In the genomic region with DNA sequence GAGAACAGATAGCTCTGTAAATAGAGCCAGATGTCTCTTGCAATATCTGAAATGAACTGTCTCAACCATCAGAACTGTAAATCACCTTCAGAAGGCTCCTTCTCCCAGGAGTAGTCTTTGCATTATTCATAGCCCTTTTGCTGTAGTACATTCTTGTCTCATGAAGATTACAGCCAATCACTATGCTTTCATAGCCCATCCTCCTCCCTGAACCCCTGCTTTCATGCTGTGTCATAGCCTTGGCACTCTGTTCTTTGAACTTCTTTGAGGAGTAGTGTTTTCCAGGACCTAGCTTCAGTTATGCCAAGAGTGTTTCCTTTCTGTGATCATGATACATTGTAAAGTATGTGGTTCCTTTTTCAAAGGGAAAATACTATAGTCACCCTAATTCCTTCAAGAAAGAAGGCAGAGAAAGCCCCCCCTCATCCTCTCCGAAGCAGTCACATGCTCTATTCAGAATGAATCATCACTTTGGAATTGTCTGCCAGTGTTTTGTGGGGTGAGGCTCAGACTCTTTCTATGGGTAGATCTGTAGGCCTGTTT, we compare ENCODE assay signal across 11 cellular contexts.
DNase-seq lines count a peak whose midpoint lies in the region; ATAC-seq and TF ChIP-seq lines count a peak whose summit lies in the region.
"Had no signal": no experiment of that assay in that cellular context is flagged by ENCODE, and none has a peak within 500 bp of the region (broad histone marks: within the 10 kb centered on the region; RNA-seq: fewer than 3 reads in every experiment).

No MANE protein-coding gene starts in this region.

- TF ChIP-seq CTCF in foreskin keratinocyte (conservative IDR thresholded peaks at IDR 0.05) = no peak

- intact Hi-C loops in left colon (cut with DNase I, micrococcal nuclease) = no loop called here

- no peaks in the 10 kb centered on the region for H3K27me3 Mint-ChIP-seq in activated T-helper 17 cell treated with anti-CD3 and anti-CD28 coated beads, Interleukin-2, amount 50 U/mL, for 72 hours
- H3K27me3 Mint-ChIP-seq: activated naive CD8-positive, alpha-beta T cell treated with anti-CD3 and anti-CD28 coated beads for 36 hours; stimulated activated naive CD8-positive, alpha-beta T cell treated with anti-CD3 and anti-CD28 coated beads, Interleukin-15, Interleukin-2, amounts not matched to agents 100 ng/mL and 50 ng/mL, for 24 hours had no signal

- H3K4me1 ChIP-seq in foreskin keratinocyte = peaks cover 31% of the 10 kb centered on the region

- DNase-seq in H4 (ENCODE audit: low spot score) = peak; percentile 45
- DNase-seq in foreskin keratinocyte = peak; percentile 97 to 99
- peak; percentile 98 for DNase-seq in skeletal muscle cell (ENCODE audit: low read depth)
- DNase-seq in central memory CD4-positive, alpha-beta T cell = no peak
- DNase-seq in left colon = no peak
- DNase-seq in putamen (ENCODE audit: low spot score) = no peak
- DNase-seq: activated naive CD8-positive, alpha-beta T cell treated with anti-CD3 and anti-CD28 coated beads for 36 hours had no signal

- no peak overlapping the region for H3K4me3 Mint-ChIP-seq in activated T-helper 17 cell treated with anti-CD3 and anti-CD28 coated beads, Interleukin-2, amount 50 U/mL, for 72 hours
- H3K4me3 Mint-ChIP-seq: activated naive CD8-positive, alpha-beta T cell treated with anti-CD3 and anti-CD28 coated beads for 36 hours; stimulated activated naive CD8-positive, alpha-beta T cell treated with anti-CD3 and anti-CD28 coated beads, Interleukin-15, Interleukin-2, amounts not matched to agents 100 ng/mL and 50 ng/mL, for 24 hours had no signal

- H3K9me3 Mint-ChIP-seq in activated T-helper 17 cell treated with anti-CD3 and anti-CD28 coated beads, Interleukin-2, amount 50 U/mL, for 72 hours = no peaks in the 10 kb centered on the region
- H3K9me3 Mint-ChIP-seq: activated naive CD8-positive, alpha-beta T cell treated with anti-CD3 and anti-CD28 coated beads for 36 hours; stimulated activated naive CD8-positive, alpha-beta T cell treated with anti-CD3 and anti-CD28 coated beads, Interleukin-15, Interleukin-2, amounts not matched to agents 100 ng/mL and 50 ng/mL, for 24 hours had no signal

- H3K36me3 Mint-ChIP-seq in activated T-helper 17 cell treated with anti-CD3 and anti-CD28 coated beads, Interleukin-2, amount 50 U/mL, for 72 hours (ENCODE audit: low read depth) = no peaks in the 10 kb centered on the region
- H3K36me3 Mint-ChIP-seq: activated naive CD8-positive, alpha-beta T cell treated with anti-CD3 and anti-CD28 coated beads for 36 hours had no signal

- no peak overlapping the region for H3K27ac Mint-ChIP-seq in activated T-helper 17 cell treated with anti-CD3 and anti-CD28 coated beads, Interleukin-2, amount 50 U/mL, for 72 hours
- H3K27ac Mint-ChIP-seq: activated naive CD8-positive, alpha-beta T cell treated with anti-CD3 and anti-CD28 coated beads for 36 hours; stimulated activated naive CD8-positive, alpha-beta T cell treated with anti-CD3 and anti-CD28 coated beads, Interleukin-15, Interleukin-2, amounts not matched to agents 100 ng/mL and 50 ng/mL, for 24 hours had no signal

- no peak overlapping the region for H3K4me3 ChIP-seq in skeletal muscle cell (ENCODE audit: low read depth, low read length)
- H3K4me3 ChIP-seq: SK-N-MC had no signal

- H3K27ac ChIP-seq in foreskin keratinocyte = peak overlapping the region; percentile 70
- H3K27ac ChIP-seq: SK-N-MC had no signal

- no peaks in the 10 kb centered on the region for H3K4me1 Mint-ChIP-seq in activated T-helper 17 cell treated with anti-CD3 and anti-CD28 coated beads, Interleukin-2, amount 50 U/mL, for 72 hours

- H3K27me3 ChIP-seq in foreskin keratinocyte = no peaks in the 10 kb centered on the region

- peak; percentile 94 for ATAC-seq in SK-N-SH treated with all-trans-retinoic acid at 6 μM for 48 hours
- ATAC-seq in foreskin keratinocyte = peak; percentile 98
- no peak for ATAC-seq in left colon
- no peak for ATAC-seq in activated T-helper 17 cell treated with anti-CD3 and anti-CD28 coated beads, Interleukin-2, amount 50 U/mL, for 72 hours (replicated peaks)

TF ChIP-seq in SK-N-SH treated with all-trans-retinoic acid at 6 μM for 48 hours, 23 proteins besides CTCF, POLR2A, EP300 and RAD21:
- TF ChIP-seq GLIS3 (CRISPR knock-in tag; IDR thresholded peaks at IDR 0.05) (no peak), TOX (CRISPR knock-in tag; IDR thresholded peaks at IDR 0.05; ENCODE audit: borderline replicate concordance) (peak; percentile 6; the same call in 1 of the 2 replicates), SNAI2 (CRISPR knock-in tag; IDR thresholded peaks at IDR 0.05) (no peak), ZNF70 (CRISPR knock-in tag; IDR thresholded peaks at IDR 0.05) (no peak), ESRRG (CRISPR knock-in tag; IDR thresholded peaks at IDR 0.05) (no peak), CSDC2 (CRISPR knock-in tag; IDR thresholded peaks at IDR 0.05) (no peak), ISL1 (CRISPR knock-in tag; IDR thresholded peaks at IDR 0.05) (peak; percentile 56), BACH2 (CRISPR knock-in tag; IDR thresholded peaks at IDR 0.05; ENCODE audit: borderline replicate concordance) (no peak), PPARA (CRISPR knock-in tag; IDR thresholded peaks at IDR 0.05; ENCODE audit: borderline replicate concordance) (no peak), ZFP30 (CRISPR knock-in tag; IDR thresholded peaks at IDR 0.05) (no peak), OSR1 (CRISPR knock-in tag; IDR thresholded peaks at IDR 0.05) (no peak)
- TF ChIP-seq, protein P1, sequence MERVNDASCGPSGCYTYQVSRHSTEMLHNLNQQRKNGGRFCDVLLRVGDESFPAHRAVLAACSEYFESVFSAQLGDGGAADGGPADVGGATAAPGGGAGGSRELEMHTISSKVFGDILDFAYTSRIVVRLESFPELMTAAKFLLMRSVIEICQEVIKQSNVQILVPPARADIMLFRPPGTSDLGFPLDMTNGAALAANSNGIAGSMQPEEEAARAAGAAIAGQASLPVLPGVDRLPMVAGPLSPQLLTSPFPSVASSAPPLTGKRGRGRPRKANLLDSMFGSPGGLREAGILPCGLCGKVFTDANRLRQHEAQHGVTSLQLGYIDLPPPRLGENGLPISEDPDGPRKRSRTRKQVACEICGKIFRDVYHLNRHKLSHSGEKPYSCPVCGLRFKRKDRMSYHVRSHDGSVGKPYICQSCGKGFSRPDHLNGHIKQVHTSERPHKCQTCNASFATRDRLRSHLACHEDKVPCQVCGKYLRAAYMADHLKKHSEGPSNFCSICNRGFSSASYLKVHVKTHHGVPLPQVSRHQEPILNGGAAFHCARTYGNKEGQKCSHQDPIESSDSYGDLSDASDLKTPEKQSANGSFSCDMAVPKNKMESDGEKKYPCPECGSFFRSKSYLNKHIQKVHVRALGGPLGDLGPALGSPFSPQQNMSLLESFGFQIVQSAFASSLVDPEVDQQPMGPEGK (CRISPR knock-in tag; IDR thresholded peaks at IDR 0.05; ENCODE audit: borderline replicate concordance) = no peak
- TF ChIP-seq, protein P2, sequence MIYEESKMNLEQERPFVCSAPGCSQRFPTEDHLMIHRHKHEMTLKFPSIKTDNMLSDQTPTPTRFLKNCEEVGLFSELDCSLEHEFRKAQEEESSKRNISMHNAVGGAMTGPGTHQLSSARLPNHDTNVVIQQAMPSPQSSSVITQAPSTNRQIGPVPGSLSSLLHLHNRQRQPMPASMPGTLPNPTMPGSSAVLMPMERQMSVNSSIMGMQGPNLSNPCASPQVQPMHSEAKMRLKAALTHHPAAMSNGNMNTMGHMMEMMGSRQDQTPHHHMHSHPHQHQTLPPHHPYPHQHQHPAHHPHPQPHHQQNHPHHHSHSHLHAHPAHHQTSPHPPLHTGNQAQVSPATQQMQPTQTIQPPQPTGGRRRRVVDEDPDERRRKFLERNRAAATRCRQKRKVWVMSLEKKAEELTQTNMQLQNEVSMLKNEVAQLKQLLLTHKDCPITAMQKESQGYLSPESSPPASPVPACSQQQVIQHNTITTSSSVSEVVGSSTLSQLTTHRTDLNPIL (CRISPR knock-in tag; IDR thresholded peaks at IDR 0.05; ENCODE audit: low read depth) = no peak

Comparison
In these comparisons a context has a peak if more than half of its experiments do, and no peak if none do; other contexts are left out.
1. DNase-seq: peak in H4 (single experiment), foreskin keratinocyte (2 of 2) and skeletal muscle cell (single experiment); none in central memory CD4-positive, alpha-beta T cell (single experiment), left colon (0 of 2) and putamen (single experiment).
2. ATAC-seq: peak in SK-N-SH treated with all-trans-retinoic acid at 6 μM for 48 hours (single experiment) and foreskin keratinocyte (single experiment); none in left colon (single experiment) and activated T-helper 17 cell treated with anti-CD3 and anti-CD28 coated beads, Interleukin-2, amount 50 U/mL, for 72 hours (single experiment).